8 cellular contexts compared by ENCODE assay signal in the genomic region with DNA sequence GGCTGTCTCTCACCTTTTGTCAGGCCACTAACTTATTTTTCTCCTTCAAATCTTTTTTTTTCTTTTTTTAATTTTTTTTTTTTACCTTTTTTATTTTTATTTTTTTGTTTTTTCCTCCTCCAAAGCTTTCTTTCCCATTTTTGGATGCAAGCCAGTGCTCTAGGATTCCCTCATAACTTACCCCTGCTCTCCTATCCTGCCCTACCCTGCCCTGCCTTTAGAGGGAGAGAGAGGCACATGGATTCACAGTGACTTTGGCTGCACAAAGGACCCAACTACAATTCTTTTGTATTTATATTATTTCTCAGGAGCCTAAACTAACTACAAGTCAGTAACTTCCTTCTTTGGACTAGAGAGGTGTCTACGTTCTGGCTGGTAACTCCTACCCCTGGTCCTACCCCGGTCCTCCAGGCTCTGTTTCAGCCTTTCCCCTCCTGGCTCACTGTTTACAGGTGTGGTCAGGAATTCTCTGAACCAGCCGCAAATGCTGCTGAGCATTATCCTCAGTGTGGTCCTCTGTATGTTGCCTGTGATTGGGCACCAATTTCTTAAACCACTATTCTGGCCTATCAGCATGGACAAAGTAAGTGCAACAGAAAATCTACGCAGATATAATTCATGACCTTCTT. TPM values are rescaled to one million over a fixed set of nuclear protein-coding genes. Genes with fewer than 3 reads are reported as not detected.
DNase-seq lines count a peak whose midpoint lies in the region; FAIRE-seq and TF ChIP-seq lines count a peak whose summit lies in the region.

No MANE protein-coding gene starts in this region.

- in situ Hi-C loops in GM23248 (cut with MboI), result no loop called here

- H3K36me3 Mint-ChIP-seq in type B pancreatic cell, result no peaks in the 10 kb centered on the region

- H3F3A ChIP-seq in GM23248 (ENCODE audit: insufficient read depth), result peaks cover 11% of the 10 kb centered on the region

- peaks cover 13% of the 10 kb centered on the region for H3K27me3 Mint-ChIP-seq in type B pancreatic cell

- peak overlapping the region; percentile 20; the same call in 1 of the 2 replicates for H2AFZ ChIP-seq in GM23248

- H3K9me2 ChIP-seq in GM23248 (ENCODE audit: insufficient read depth), result no peaks in the 10 kb centered on the region

- H3K4me3 Mint-ChIP-seq in type B pancreatic cell, result no peak overlapping the region

- FAIRE-seq in kidney (lab: Jason Lieb, UNC), result peak; percentile 74

- H3K9me3 ChIP-seq in GM23248 (ENCODE audit: low read depth) (no peaks in the 10 kb centered on the region), kidney (ENCODE audit: control insufficient read depth in 1 of 2, low read length in 2 of 2) (no peaks in the 10 kb centered on the region)

- H3K4me2 ChIP-seq in GM23248 (ENCODE audit: unreplicated experiment), result no peak overlapping the region

- H3K4me1 ChIP-seq in GM23248 (ENCODE audit: insufficient read depth) (peaks cover 20% of the 10 kb centered on the region), kidney (ENCODE audit: control insufficient read depth in 1 of 2, insufficient read depth in 1 of 2, low read depth in 1 of 2, low read length in 2 of 2) (no peaks in the 10 kb centered on the region)

- no peak overlapping the region for H3K9ac ChIP-seq in GM23248
- H3K9ac ChIP-seq in kidney (ENCODE audit: low read length in 2 of 2), result no peak overlapping the region

- H3K36me3 ChIP-seq in GM23248 (ENCODE audit: low read depth) (no peaks in the 10 kb centered on the region), kidney (ENCODE audit: control insufficient read depth in 1 of 2, insufficient read depth in 2 of 2, low read length in 2 of 2) (no peaks in the 10 kb centered on the region)

- DNase-seq in Ammon's horn (ENCODE audit: low spot score), result peak; percentile 28
- peak; percentile 89 for DNase-seq in GM23248
- DNase-seq in NOMO-1 (lab: John Stamatoyannopoulos, UW; ENCODE audit: unreplicated experiment in 2 of 2), result peak; percentile 71 to 77
- peak; percentile 66 for DNase-seq in astrocyte of the hippocampus (ENCODE audit: low read depth, low spot score)
- DNase-seq in kidney, result no peak
- DNase-seq in type B pancreatic cell (ENCODE audit: extremely low spot score, unreplicated experiment), result no peak
- DNase-seq in T-helper 9 cell, result no peak
- DNase-seq in NCI-H1092 treated with DMSO at 0.1 percent for 48 hours (lab: John Stamatoyannopoulos, UW), result no peak

- peak overlapping the region; percentile 16; the same call in 1 of the 2 replicates for H3K27ac ChIP-seq in GM23248
- H3K27ac ChIP-seq in kidney (ENCODE audit: low read depth in 2 of 2, low read length in 2 of 2), result no peak overlapping the region

- TF ChIP-seq CTCF in kidney (IDR thresholded peaks at IDR 0.05; ENCODE audit: borderline replicate concordance, extremely low read depth, insufficient read depth), result peak; percentile 64
- TF ChIP-seq CTCF in type B pancreatic cell (conservative IDR thresholded peaks at IDR 0.05), result peak; percentile 64

- no peaks in the 10 kb centered on the region for H3K27me3 ChIP-seq in GM23248 (replicated peaks; ENCODE audit: insufficient read depth)

- H3K4me1 Mint-ChIP-seq in type B pancreatic cell (ENCODE audit: unreplicated experiment), result peaks cover 5% of the 10 kb centered on the region

- intact Hi-C loops in kidney (cut with DNase I), result loop anchor here (5.0 kb wide), 1 partner anchor 71 kb away; no protein-coding TSS in a partner anchor

- H3K4me3 ChIP-seq in GM23248 (no peak overlapping the region), kidney (ENCODE audit: low read length in 2 of 2) (no peak overlapping the region)

- 78 to 80% methylated on average over 4 of the region's 4 CpGs for WGBS in GM23248 (ENCODE audit: low coverage in 1 of 2, low lambda C conversion rate in 2 of 2, missing lambda C conversion rate in 2 of 2), 2 experiments

- H3K27ac Mint-ChIP-seq in type B pancreatic cell, result no peak overlapping the region

- H3K79me2 ChIP-seq in GM23248 (ENCODE audit: insufficient read depth), result no peaks in the 10 kb centered on the region

- no peaks in the 10 kb centered on the region for H4K20me1 ChIP-seq in GM23248 (ENCODE audit: insufficient read depth)

- no peaks in the 10 kb centered on the region for H3K9me3 Mint-ChIP-seq in type B pancreatic cell

RNA-seq across cellular contexts. Expression of gene RUSC2, which starts 8.4 kb away (rescaled TPM):
- total RNA-seq in GM23248 (2014; rRNA removed; shearing (Covaris generic)), result 74.0 and 78.4 TPM in 2 replicates
- polyA plus RNA-seq in GM23248 (2016; fragmentation: Nextera tagmentation; extraction: Ambion mirVana) (31.7 and 34.0 TPM in 2 replicates), kidney (ENCODE audit: insufficient read depth, low read depth, low replicate concordance) (13.4 TPM)
- total RNA-seq in kidney (27.3 TPM), type B pancreatic cell (ENCODE audit: low replicate concordance) (6.3 and 22.1 TPM in 2 replicates)

Comparison
In these comparisons a context has a peak if more than half of its experiments do, and no peak if none do; other contexts are left out.
1. DNase-seq: peak in Ammon's horn (single experiment), GM23248 (single experiment), NOMO-1 (2 of 2) and astrocyte of the hippocampus (single experiment); none in kidney (single experiment), type B pancreatic cell (single experiment), T-helper 9 cell (single experiment) and NCI-H1092 treated with DMSO at 0.1 percent for 48 hours (single experiment).